Comparison of ENCODE assay signal across 8 cellular contexts in the genomic region with DNA sequence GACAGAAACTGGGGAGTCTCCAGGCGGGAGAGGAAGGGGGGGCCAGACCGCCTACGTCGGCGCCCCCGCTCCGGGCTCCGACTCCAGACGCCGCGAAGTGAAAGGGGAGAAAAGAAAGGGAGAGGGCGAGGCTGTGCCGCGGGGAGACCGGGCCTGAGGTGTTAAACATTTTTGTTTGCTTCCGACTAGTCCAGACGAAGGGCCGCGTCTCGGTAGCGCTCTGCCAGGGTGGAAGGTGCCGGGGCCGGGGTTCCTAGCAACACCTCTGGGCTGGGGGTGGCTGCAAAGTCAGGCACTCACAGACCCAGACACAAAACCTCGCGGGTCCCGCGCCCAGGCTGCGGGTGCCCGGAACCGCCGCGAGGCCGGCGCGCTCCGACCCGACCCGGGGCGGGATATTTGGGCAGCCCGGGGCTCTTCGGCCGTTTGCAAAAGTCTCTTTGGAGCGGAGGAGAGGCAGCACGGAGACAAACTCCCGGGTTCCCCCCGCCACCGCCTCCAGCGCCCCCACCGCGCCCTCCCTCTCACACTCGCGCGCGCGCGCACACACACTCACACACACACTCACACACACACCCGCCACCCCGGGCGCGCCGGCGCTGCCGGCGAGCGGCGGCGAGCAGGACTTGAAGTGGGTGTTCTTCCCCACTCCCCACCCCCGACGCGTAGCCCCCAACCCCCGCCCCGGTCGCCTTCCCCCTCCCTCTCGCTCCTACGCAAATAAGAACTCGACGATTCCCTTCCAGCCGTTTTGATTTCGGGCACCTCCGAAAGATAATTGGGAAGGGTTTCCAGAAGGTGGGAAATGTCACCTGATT. TPM values are rescaled to one million over a fixed set of nuclear protein-coding genes. Genes with fewer than 3 reads are reported as not detected.
DNase-seq lines count a peak whose midpoint lies in the region; TF ChIP-seq lines count a peak whose summit lies in the region.

No MANE protein-coding gene starts in this region.

- intact Hi-C loops in PC-9 (cut with micrococcal nuclease; ENCODE audit: unreplicated experiment), result loop anchor here (2.0 to 5.0 kb wide), 4 partner anchors 43 to 737 kb away; no protein-coding TSS in a partner anchor

- in situ Hi-C loops in brain microvascular endothelial cell (cut with HindIII; ENCODE audit: low pct_ligation_motif_present, low sequenced_read_pairs), result no loop called here

- CTCF ChIA-PET in PC-9 (lab: Charles Lee), result no interaction called here

- no TSS peak for BruUV-seq in PC-9 (replicated peaks; lab: Mats Ljungman, UMichigan)

- no peak overlapping the region for H3K27ac ChIP-seq in PC-9
- no peak overlapping the region for H3K27ac ChIP-seq in brain microvascular endothelial cell
- peak overlapping the region; percentile 29 to 90 (median 82) for H3K27ac ChIP-seq in skin epidermis

- DNase-seq in activated T-cell treated with anti-CD3 and anti-CD28 coated beads for 48 hours (ENCODE audit: low read depth) (peak; percentile 12), activated T-cell treated with anti-CD3 and anti-CD28 coated beads for 4 hours (no peak), PC-9 (peak in 1 of 2 experiments; percentile 37), brain microvascular endothelial cell (peak; percentile 28), iPS-NIHi11 (ENCODE audit: low spot score) (peak; percentile 67), NCI-H187 treated with DMSO at 0.1 percent for 48 hours (lab: John Stamatoyannopoulos, UW) (no peak)
- no peak for DNase-seq in effector CD8-positive, alpha-beta T cell (lab: John Stamatoyannopoulos, UW)

- H3K4me3 ChIP-seq in PC-9, result peak overlapping the region; percentile 87
- peak overlapping the region; percentile 70 for H3K4me3 ChIP-seq in brain microvascular endothelial cell (ENCODE audit: low read depth, low read length)
- peak overlapping the region; percentile 35 to 64 (median 58) for H3K4me3 ChIP-seq in skin epidermis

- no peaks in the 10 kb centered on the region for H3F3A ChIP-seq in PC-9 (ENCODE audit: insufficient read depth, low read depth)

- TF ChIP-seq CTCF in PC-9 (conservative IDR thresholded peaks at IDR 0.05), result no peak
- TF ChIP-seq CTCF in brain microvascular endothelial cell (IDR thresholded peaks at IDR 0.05; ENCODE audit: low read depth, low read length, missing control alignments), result no peak

- H3K27me3 ChIP-seq in PC-9 (ENCODE audit: insufficient read depth, low read depth) (peaks cover 11% of the 10 kb centered on the region; the same call in 1 of the 2 replicates), brain microvascular endothelial cell (replicated peaks) (no peaks in the 10 kb centered on the region)

- no peaks in the 10 kb centered on the region for H3K9me2 ChIP-seq in PC-9 (ENCODE audit: insufficient read depth)

- POLR2A ChIA-PET in PC-9 (lab: Charles Lee; ENCODE audit: unreplicated experiment), result no interaction called here

- no peaks in the 10 kb centered on the region for H3K36me3 ChIP-seq in PC-9 (ENCODE audit: low read depth)
- H3K36me3 ChIP-seq in brain microvascular endothelial cell (replicated peaks), result no peaks in the 10 kb centered on the region

- H3K4me1 ChIP-seq in PC-9 (replicated peaks; ENCODE audit: insufficient read depth), result peaks cover 3% of the 10 kb centered on the region

- peak overlapping the region; percentile 91 for H3K4me2 ChIP-seq in PC-9

- H3K9me3 ChIP-seq in PC-9 (ENCODE audit: insufficient read depth, low read depth), result no peaks in the 10 kb centered on the region

- H2AFZ ChIP-seq in PC-9, result peak overlapping the region; percentile 87

- H4K20me1 ChIP-seq in PC-9 (ENCODE audit: insufficient read depth), result no peaks in the 10 kb centered on the region

- H3K79me2 ChIP-seq in PC-9 (ENCODE audit: low read depth), result no peaks in the 10 kb centered on the region

RNA-seq across cellular contexts. Expression of gene FST, which starts 0.6 kb away (rescaled TPM):
- 0.63 and 0.65 TPM in 2 replicates for total RNA-seq in PC-9 (2021)

Comparison
In these comparisons a context has a peak if more than half of its experiments do, and no peak if none do; other contexts are left out.
1. DNase-seq: peak in activated T-cell treated with anti-CD3 and anti-CD28 coated beads for 48 hours (single experiment), brain microvascular endothelial cell (single experiment) and iPS-NIHi11 (single experiment); none in activated T-cell treated with anti-CD3 and anti-CD28 coated beads for 4 hours (single experiment), NCI-H187 treated with DMSO at 0.1 percent for 48 hours (single experiment) and effector CD8-positive, alpha-beta T cell (single experiment).
2. H3K27ac ChIP-seq: peak in skin epidermis (21 of 21); none in PC-9 (single experiment) and brain microvascular endothelial cell (single experiment).
3. Peak in every context shown above with its lines, with median percentiles within 50 percentile points of each other: H3K4me3 ChIP-seq.